Comparison of ENCODE assay signal across 20 cellular contexts in genomic region chr10:67119648-67120047, GRCh38.
"Had no signal": no experiment of that assay in that cellular context is flagged by ENCODE, and none has a peak within 500 bp of the region (broad histone marks: within the 10 kb centered on the region; RNA-seq: fewer than 3 reads in every experiment).

No MANE protein-coding gene starts in this region.

- H3K4me1 Mint-ChIP-seq: activated naive CD8-positive, alpha-beta T cell treated with anti-CD3 and anti-CD28 coated beads, Interleukin-2, amount 10 ng/mL, durations not matched to agents 7 days and 5 days; central memory CD8-positive, alpha-beta T cell; T-helper 17 cell had no signal

- H3K36me3 ChIP-seq: colonic mucosa, left ventricle myocardium inferior, neutrophil, pancreas, right lobe of liver, stomach, transverse colon had no signal

- H3K27me3 ChIP-seq: colonic mucosa, neutrophil, pancreas, right lobe of liver, stomach, transverse colon had no signal

- H3K4me3 ChIP-seq: colonic mucosa, left ventricle myocardium inferior, pancreas, right lobe of liver, SK-N-MC, stomach, transverse colon had no signal

- H3K27ac Mint-ChIP-seq: activated CD4-positive, alpha-beta memory T cell treated with anti-CD3 and anti-CD28 coated beads for 36 hours; activated naive CD8-positive, alpha-beta T cell treated with anti-CD3 and anti-CD28 coated beads, Interleukin-2, amount 10 ng/mL, durations not matched to agents 7 days and 5 days; natural killer cell treated with Interleukin-12 subunit alpha and Interleukin-12 subunit beta and Interleukin-15 and Interleukin-18, amount 100 ng/mL, for 72 hours; T-helper 17 cell had no signal

- H3K27me3 Mint-ChIP-seq: activated CD4-positive, alpha-beta memory T cell treated with anti-CD3 and anti-CD28 coated beads for 36 hours; activated naive CD8-positive, alpha-beta T cell treated with anti-CD3 and anti-CD28 coated beads, Interleukin-2, amount 10 ng/mL, durations not matched to agents 7 days and 5 days; central memory CD8-positive, alpha-beta T cell; natural killer cell treated with Interleukin-12 subunit alpha and Interleukin-12 subunit beta and Interleukin-15 and Interleukin-18, amount 100 ng/mL, for 72 hours; T-helper 17 cell had no signal

- ATAC-seq: natural killer cell treated with Interleukin-12 subunit alpha and Interleukin-12 subunit beta and Interleukin-15 and Interleukin-18, amount 100 ng/mL, for 72 hours; pancreas; right lobe of liver; T-helper 17 cell had no signal

- H3K4me1 ChIP-seq: colonic mucosa, stomach, transverse colon had no signal

- H3K36me3 Mint-ChIP-seq: activated CD4-positive, alpha-beta memory T cell treated with anti-CD3 and anti-CD28 coated beads for 36 hours; activated naive CD8-positive, alpha-beta T cell treated with anti-CD3 and anti-CD28 coated beads, Interleukin-2, amount 10 ng/mL, durations not matched to agents 7 days and 5 days; natural killer cell treated with Interleukin-12 subunit alpha and Interleukin-12 subunit beta and Interleukin-15 and Interleukin-18, amount 100 ng/mL, for 72 hours had no signal

- H3K9me3 Mint-ChIP-seq: activated CD4-positive, alpha-beta memory T cell treated with anti-CD3 and anti-CD28 coated beads for 36 hours; activated naive CD8-positive, alpha-beta T cell treated with anti-CD3 and anti-CD28 coated beads, Interleukin-2, amount 10 ng/mL, durations not matched to agents 7 days and 5 days had no signal

- H3K4me3 Mint-ChIP-seq: activated CD4-positive, alpha-beta memory T cell treated with anti-CD3 and anti-CD28 coated beads for 36 hours; activated naive CD8-positive, alpha-beta T cell treated with anti-CD3 and anti-CD28 coated beads, Interleukin-2, amount 10 ng/mL, durations not matched to agents 7 days and 5 days; central memory CD8-positive, alpha-beta T cell; natural killer cell treated with Interleukin-12 subunit alpha and Interleukin-12 subunit beta and Interleukin-15 and Interleukin-18, amount 100 ng/mL, for 72 hours; T-helper 17 cell had no signal

- DNase-seq: activated CD4-positive, alpha-beta memory T cell treated with anti-CD3 and anti-CD28 coated beads for 36 hours; activated CD4-positive, alpha-beta T cell treated with anti-CD3 and anti-CD28 coated beads for 48 hours; activated naive CD4-positive, alpha-beta T cell treated with Interleukin-2 at 50 U/mL for 16 hours; activated naive CD8-positive, alpha-beta T cell treated with anti-CD3 and anti-CD28 coated beads, Interleukin-2, amount 10 ng/mL, durations not matched to agents 7 days and 5 days; activated T-cell treated with anti-CD3 and anti-CD28 coated beads, Interleukin-2, amount 50 U/mL, for 48 hours; anterior cingulate cortex; colonic mucosa; left ventricle myocardium inferior; mammary epithelial cell; midbrain; pancreas; right lobe of liver; stomach; SW 1271; T-helper 17 cell; transverse colon had no signal

- H3K27ac ChIP-seq: colonic mucosa, left ventricle myocardium inferior, neutrophil, pancreas, right lobe of liver, SK-N-MC, stomach, transverse colon had no signal

- H3K9me3 ChIP-seq: colonic mucosa, left ventricle myocardium inferior, neutrophil, pancreas, right lobe of liver, stomach, transverse colon had no signal
